Comparison of ENCODE assay signal across 8 cellular contexts in the genomic region with DNA sequence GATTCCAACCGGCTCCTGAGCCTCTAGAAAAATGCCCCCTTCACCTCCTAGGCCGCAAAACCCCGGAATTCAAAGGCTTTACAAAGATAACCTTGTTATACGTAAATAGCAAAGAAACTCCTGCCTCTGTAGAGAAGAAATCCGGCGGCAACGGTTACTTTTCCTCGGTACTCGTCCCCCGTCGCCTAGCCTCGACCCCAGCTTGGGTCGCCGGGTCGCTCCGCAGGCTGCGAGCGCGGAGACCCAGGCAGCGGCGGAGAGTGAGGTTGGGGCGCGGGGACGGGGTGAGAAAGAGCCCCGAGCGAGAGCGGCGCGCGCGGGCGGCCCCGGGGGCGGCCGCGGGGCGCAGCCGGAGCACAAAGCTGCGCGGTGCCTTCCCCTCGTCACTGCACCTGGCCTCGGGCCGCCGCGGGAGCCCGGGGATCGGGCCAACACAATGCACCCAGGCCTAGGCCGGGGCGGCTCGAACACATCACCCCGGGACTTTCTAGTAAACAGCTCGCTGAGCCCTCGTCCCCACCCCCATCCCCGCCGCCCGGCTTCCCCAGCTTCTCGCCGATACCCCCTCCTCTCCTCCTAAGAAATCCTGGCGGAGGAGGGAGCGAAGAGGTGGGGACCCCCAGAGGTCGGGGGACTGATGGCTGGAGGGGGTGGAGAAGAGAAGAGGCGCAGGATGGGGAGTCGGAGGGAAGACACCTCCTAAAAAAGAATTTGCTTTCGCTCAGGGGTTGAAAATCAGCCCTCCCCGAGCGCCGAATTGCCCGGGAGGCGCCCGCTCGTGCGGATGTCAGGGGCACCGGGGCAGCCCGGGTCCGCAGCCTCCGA. TPM values are rescaled to one million over a fixed set of nuclear protein-coding genes. Genes with fewer than 3 reads are reported as not detected.
A peak's percentile ranks its signal among the peaks of the same experiment; 100 is the strongest.
DNase-seq lines count a peak whose midpoint lies in the region; ATAC-seq and TF ChIP-seq lines count a peak whose summit lies in the region.

No MANE protein-coding gene starts in this region.

- DNase-seq in T-helper 1 cell, result no peak
- no peak for DNase-seq in LNCaP clone FGC (ENCODE audit: low read depth)
- peak; percentile 73 for DNase-seq in ecto neural progenitor cell (ENCODE audit: low spot score)
- DNase-seq in lower lobe of right lung, result peak; percentile 42
- no peak for DNase-seq in thoracic aorta (ENCODE audit: low spot score)
- DNase-seq in SIG-M5 treated with dmso at 0.1 percent for 504 hours (lab: John Stamatoyannopoulos, UW; ENCODE audit: unreplicated experiment), result no peak

- H3K4me1 Mint-ChIP-seq in T-helper 1 cell treated with Interleukin-12 subunit alpha and Interleukin-12 subunit beta and Interleukin-4 antibody, amounts not matched to agents 30 μg/mL and 1 μg/mL, for 36 hours (ENCODE audit: low read depth), result peaks cover 5% of the 10 kb centered on the region

- peaks cover 18% of the 10 kb centered on the region for H3K4me1 ChIP-seq in lower lobe of right lung
- H3K4me1 ChIP-seq in thoracic aorta (ENCODE audit: control insufficient read depth in 1 of 2, low read depth in 2 of 2), result peaks cover 2 to 29% of the 10 kb centered on the region in 2 donors

- no peaks in the 10 kb centered on the region for H3K36me3 ChIP-seq in lower lobe of right lung
- no peaks in the 10 kb centered on the region for H3K36me3 ChIP-seq in thoracic aorta

- ATAC-seq in lower lobe of right lung (peak; percentile 58 to 59), thoracic aorta (ENCODE audit: insufficient number of reproducible peaks, low FRiP score, low read depth) (no peak), GM19463 (IDR thresholded peaks at IDR 0.05; ENCODE audit: unreplicated experiment) (no peak)

- H3K9me3 ChIP-seq in lower lobe of right lung, result no peaks in the 10 kb centered on the region
- H3K9me3 ChIP-seq in thoracic aorta, result no peaks in the 10 kb centered on the region

- peak overlapping the region; percentile 36 for H3K27ac ChIP-seq in lower lobe of right lung
- peak overlapping the region; percentile 94 to 96 for H3K27ac ChIP-seq in thoracic aorta

- peaks cover 55% of the 10 kb centered on the region for H3K27me3 ChIP-seq in lower lobe of right lung (ENCODE audit: low read depth)
- H3K27me3 ChIP-seq in thoracic aorta (replicated peaks; ENCODE audit: insufficient read depth), result no peaks in the 10 kb centered on the region

- H3K27ac Mint-ChIP-seq in T-helper 1 cell treated with Interleukin-12 subunit alpha and Interleukin-12 subunit beta and Interleukin-4 antibody, amounts not matched to agents 30 μg/mL and 1 μg/mL, for 36 hours, result no peak overlapping the region

- intact Hi-C loops in lower lobe of right lung (cut with DNase I), result no loop called here

- peaks cover 71% of the 10 kb centered on the region for H3K27me3 Mint-ChIP-seq in T-helper 1 cell treated with Interleukin-12 subunit alpha and Interleukin-12 subunit beta and Interleukin-4 antibody, amounts not matched to agents 30 μg/mL and 1 μg/mL, for 36 hours (ENCODE audit: low read depth)

- TF ChIP-seq CTCF in LNCaP clone FGC (IDR thresholded peaks at IDR 0.05; ENCODE audit: control insufficient read depth, extremely low read depth, insufficient read depth) (no peak), lower lobe of right lung (IDR thresholded peaks at IDR 0.05) (no peak), thoracic aorta (IDR thresholded peaks at IDR 0.05) (no peak)

- no peaks in the 10 kb centered on the region for H3K9me3 Mint-ChIP-seq in T-helper 1 cell treated with Interleukin-12 subunit alpha and Interleukin-12 subunit beta and Interleukin-4 antibody, amounts not matched to agents 30 μg/mL and 1 μg/mL, for 36 hours

- peaks cover 1% of the 10 kb centered on the region for H3K36me3 Mint-ChIP-seq in T-helper 1 cell treated with Interleukin-12 subunit alpha and Interleukin-12 subunit beta and Interleukin-4 antibody, amounts not matched to agents 30 μg/mL and 1 μg/mL, for 36 hours (ENCODE audit: low read depth)

- H3K4me3 Mint-ChIP-seq in T-helper 1 cell treated with Interleukin-12 subunit alpha and Interleukin-12 subunit beta and Interleukin-4 antibody, amounts not matched to agents 30 μg/mL and 1 μg/mL, for 36 hours, result peak overlapping the region; percentile 56

- H3K4me3 ChIP-seq in LNCaP clone FGC (ENCODE audit: low read depth, low read length), result peak overlapping the region; percentile 41
- peak overlapping the region; percentile 61 for H3K4me3 ChIP-seq in lower lobe of right lung
- peak overlapping the region; percentile 97 for H3K4me3 ChIP-seq in thoracic aorta

RNA-seq across cellular contexts. Expression of a gene that starts 0.9 kb away (rescaled TPM):
- total RNA-seq in lower lobe of right lung, result 1.5 TPM
- 10 to 100 TPM; 16.0 to 18.8 TPM for total RNA-seq in thoracic aorta

Comparison
In these comparisons a context has a peak if more than half of its experiments do, and no peak if none do; other contexts are left out.
1. DNase-seq: peak in ecto neural progenitor cell (single experiment) and lower lobe of right lung (single experiment); none in T-helper 1 cell (0 of 5), LNCaP clone FGC (single experiment), thoracic aorta (single experiment) and SIG-M5 treated with dmso at 0.1 percent for 504 hours (single experiment).
2. H3K4me3 ChIP-seq: peak in every context shown above with its lines; median percentile 97 in thoracic aorta; 61 in lower lobe of right lung; 41 in LNCaP clone FGC.
3. ATAC-seq: peak in lower lobe of right lung (2 of 2); none in thoracic aorta (single experiment) and GM19463 (single experiment).